ENCODE assay signal across 18 cellular contexts in genomic region chr3:149471991-149472390, GRCh38. TPM values are rescaled to one million over a fixed set of nuclear protein-coding genes. Genes with fewer than 3 reads are reported as not detected.
A peak's percentile ranks its signal among the peaks of the same experiment; 100 is the strongest.
DNase-seq lines count a peak whose midpoint lies in the region; ATAC-seq, FAIRE-seq and TF ChIP-seq lines count a peak whose summit lies in the region.
"Had no signal": no experiment of that assay in that cellular context is flagged by ENCODE, and none has a peak within 500 bp of the region (broad histone marks: within the 10 kb centered on the region; RNA-seq: fewer than 3 reads in every experiment).

No MANE protein-coding gene starts in this region.

- H3K9me3 Mint-ChIP-seq in endothelial cell (ENCODE audit: unreplicated experiment) (no peaks in the 10 kb centered on the region), mesothelial cell of epicardium (no peaks in the 10 kb centered on the region)

- no peaks in the 10 kb centered on the region for H3K36me3 Mint-ChIP-seq in endothelial cell (ENCODE audit: low read depth, unreplicated experiment)
- H3K36me3 Mint-ChIP-seq in mesothelial cell of epicardium = no peaks in the 10 kb centered on the region
- H3K36me3 Mint-ChIP-seq: brain; CD4-positive, alpha-beta memory T cell had no signal

- TF ChIP-seq POLR2A in H54 (IDR thresholded peaks at IDR 0.05; ENCODE audit: low read depth, low read length) = no peak

- ATAC-seq in GM18870 (IDR thresholded peaks at IDR 0.05; ENCODE audit: unreplicated experiment) = no peak
- ATAC-seq: mucosa of descending colon had no signal

- DNase-seq in DMS53 (lab: John Stamatoyannopoulos, UW) (peak; percentile 33), DMS53 treated with DMSO at 0.1 percent for 48 hours (lab: John Stamatoyannopoulos, UW; ENCODE audit: unreplicated experiment) (no peak), endothelial cell (ENCODE audit: low spot score) (no peak), mesothelial cell of epicardium (ENCODE audit: low spot score in 2 of 2, unreplicated experiment in 2 of 2) (no peak), H54 (ENCODE audit: insufficient read length, low spot score) (no peak)
- no peak for DNase-seq in activated CD4-positive, CD25-positive, alpha-beta regulatory T cell treated with anti-CD3 and anti-CD28 coated beads, Interleukin-2, amount 50 U/mL, for 72 hours
- no peak for DNase-seq in effector CD4-positive, alpha-beta T cell
- DNase-seq: activated effector memory CD4-positive, alpha-beta T cell treated with anti-CD3 and anti-CD28 coated beads, Interleukin-2, amount 50 U/mL, for 16 hours; CD4-positive, alpha-beta memory T cell; effector memory CD4-positive, alpha-beta T cell; KBM-7; mucosa of descending colon; NCI-H1436; testis had no signal

- FAIRE-seq in H54 (lab: Jason Lieb, UNC) = no peak

- H3K4me3 Mint-ChIP-seq in endothelial cell (ENCODE audit: unreplicated experiment) (no peak overlapping the region), mesothelial cell of epicardium (no peak overlapping the region)
- H3K4me3 Mint-ChIP-seq: brain; CD4-positive, alpha-beta memory T cell had no signal

- H3K27me3 Mint-ChIP-seq in endothelial cell (ENCODE audit: unreplicated experiment) (peaks cover 2% of the 10 kb centered on the region), mesothelial cell of epicardium (ENCODE audit: low read depth) (no peaks in the 10 kb centered on the region)
- H3K27me3 Mint-ChIP-seq: brain had no signal

- peak overlapping the region; percentile 43 for H3K27ac Mint-ChIP-seq in endothelial cell (ENCODE audit: unreplicated experiment)
- H3K27ac Mint-ChIP-seq in mesothelial cell of epicardium = peak overlapping the region; percentile 66
- H3K27ac Mint-ChIP-seq: CD4-positive, alpha-beta memory T cell had no signal

- TF ChIP-seq CTCF in endothelial cell (IDR thresholded peaks at IDR 0.05; ENCODE audit: unreplicated experiment) = no peak
- TF ChIP-seq CTCF in mesothelial cell of epicardium (IDR thresholded peaks at IDR 0.05; ENCODE audit: unreplicated experiment) = no peak

- H3K4me1 Mint-ChIP-seq in endothelial cell (ENCODE audit: unreplicated experiment) = peaks cover 53% of the 10 kb centered on the region
- H3K4me1 Mint-ChIP-seq in mesothelial cell of epicardium = peaks cover 53% of the 10 kb centered on the region

RNA-seq across cellular contexts. Expression of gene TM4SF4, which starts 2.5 kb away (rescaled TPM):
- total RNA-seq in endothelial cell (ENCODE audit: unreplicated experiment) (0.67 TPM), mesothelial cell of epicardium (0.34 to 1.8 TPM (median 1.4 TPM) in 3 replicates)
- total RNA-seq: activated CD8-positive, alpha-beta memory T cell treated with anti-CD3 and anti-CD28 coated beads for 36 hours; CD4-positive, alpha-beta memory T cell; H4 had no signal
